Comparison of ENCODE assay signal across 1 cellular context in the genomic region with DNA sequence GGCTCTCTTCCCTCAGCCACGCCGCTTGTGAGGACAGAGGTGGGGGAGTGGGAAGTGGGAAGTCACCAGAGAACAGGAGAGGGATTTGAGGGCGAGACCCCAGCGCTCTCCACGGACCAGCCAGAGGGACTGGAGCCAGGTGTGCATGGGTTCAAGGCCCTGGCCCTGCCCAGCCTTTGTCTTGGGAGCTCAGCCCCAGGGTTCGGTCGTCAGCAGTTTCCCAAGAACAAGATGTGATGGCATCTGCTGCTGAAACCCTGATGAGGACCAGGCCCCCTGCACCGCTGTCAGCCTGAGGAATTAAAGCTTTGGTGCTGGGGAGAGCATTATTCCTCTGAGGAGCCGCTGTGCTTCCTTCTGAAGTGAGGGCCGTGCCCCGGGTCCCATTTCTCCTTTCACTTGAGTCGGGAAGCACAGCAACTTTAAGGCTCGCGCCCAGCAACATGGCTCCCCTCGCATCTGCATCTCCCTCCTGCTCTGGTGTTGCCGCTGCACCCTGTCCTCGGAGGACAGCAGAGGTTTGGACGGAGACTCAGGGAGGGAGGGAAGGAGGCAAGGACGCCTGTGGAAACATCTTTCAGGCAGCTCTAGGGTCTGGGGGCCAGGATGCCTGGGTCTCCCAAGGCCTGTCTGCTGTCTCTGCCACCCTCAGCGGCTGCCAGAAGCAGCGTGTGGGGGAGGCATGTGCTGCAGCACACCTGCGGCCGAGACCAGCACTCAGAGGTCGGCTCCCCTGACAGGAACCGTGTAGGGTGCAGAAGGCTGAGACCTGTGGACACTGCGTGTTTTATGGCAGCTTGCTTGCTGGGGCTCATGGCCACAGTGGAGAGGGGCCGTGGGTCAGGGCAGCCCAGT.
TF ChIP-seq lines count a peak whose summit lies in the region.

No MANE protein-coding gene starts in this region.

TF ChIP-seq in GM12878, 131 proteins besides CTCF, POLR2A, EP300 and RAD21:
- TF ChIP-seq, protein P1, sequence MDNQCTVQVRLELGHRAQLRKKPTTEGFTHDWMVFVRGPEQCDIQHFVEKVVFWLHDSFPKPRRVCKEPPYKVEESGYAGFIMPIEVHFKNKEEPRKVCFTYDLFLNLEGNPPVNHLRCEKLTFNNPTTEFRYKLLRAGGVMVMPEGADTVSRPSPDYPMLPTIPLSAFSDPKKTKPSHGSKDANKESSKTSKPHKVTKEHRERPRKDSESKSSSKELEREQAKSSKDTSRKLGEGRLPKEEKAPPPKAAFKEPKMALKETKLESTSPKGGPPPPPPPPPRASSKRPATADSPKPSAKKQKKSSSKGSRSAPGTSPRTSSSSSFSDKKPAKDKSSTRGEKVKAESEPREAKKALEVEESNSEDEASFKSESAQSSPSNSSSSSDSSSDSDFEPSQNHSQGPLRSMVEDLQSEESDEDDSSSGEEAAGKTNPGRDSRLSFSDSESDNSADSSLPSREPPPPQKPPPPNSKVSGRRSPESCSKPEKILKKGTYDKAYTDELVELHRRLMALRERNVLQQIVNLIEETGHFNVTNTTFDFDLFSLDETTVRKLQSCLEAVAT (IDR thresholded peaks at IDR 0.05): no peak
- TF ChIP-seq EED (IDR thresholded peaks at IDR 0.05; ENCODE audit: low read depth): no peak
- no peak for TF ChIP-seq JUNB (IDR thresholded peaks at IDR 0.05)
- no peak for TF ChIP-seq CBX3 (IDR thresholded peaks at IDR 0.05; ENCODE audit: borderline replicate concordance, low read depth)
- TF ChIP-seq BCL11A (IDR thresholded peaks at IDR 0.05; ENCODE audit: low read depth, low read length): no peak
- no peak for TF ChIP-seq ZZZ3 (IDR thresholded peaks at IDR 0.05; ENCODE audit: control insufficient read depth, insufficient read length, low read depth)
- TF ChIP-seq, protein P2, sequence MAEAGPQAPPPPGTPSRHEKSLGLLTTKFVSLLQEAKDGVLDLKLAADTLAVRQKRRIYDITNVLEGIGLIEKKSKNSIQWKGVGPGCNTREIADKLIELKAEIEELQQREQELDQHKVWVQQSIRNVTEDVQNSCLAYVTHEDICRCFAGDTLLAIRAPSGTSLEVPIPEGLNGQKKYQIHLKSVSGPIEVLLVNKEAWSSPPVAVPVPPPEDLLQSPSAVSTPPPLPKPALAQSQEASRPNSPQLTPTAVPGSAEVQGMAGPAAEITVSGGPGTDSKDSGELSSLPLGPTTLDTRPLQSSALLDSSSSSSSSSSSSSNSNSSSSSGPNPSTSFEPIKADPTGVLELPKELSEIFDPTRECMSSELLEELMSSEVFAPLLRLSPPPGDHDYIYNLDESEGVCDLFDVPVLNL (IDR thresholded peaks at IDR 0.05; ENCODE audit: low read depth, low read length): no peak
- TF ChIP-seq, protein P3, sequence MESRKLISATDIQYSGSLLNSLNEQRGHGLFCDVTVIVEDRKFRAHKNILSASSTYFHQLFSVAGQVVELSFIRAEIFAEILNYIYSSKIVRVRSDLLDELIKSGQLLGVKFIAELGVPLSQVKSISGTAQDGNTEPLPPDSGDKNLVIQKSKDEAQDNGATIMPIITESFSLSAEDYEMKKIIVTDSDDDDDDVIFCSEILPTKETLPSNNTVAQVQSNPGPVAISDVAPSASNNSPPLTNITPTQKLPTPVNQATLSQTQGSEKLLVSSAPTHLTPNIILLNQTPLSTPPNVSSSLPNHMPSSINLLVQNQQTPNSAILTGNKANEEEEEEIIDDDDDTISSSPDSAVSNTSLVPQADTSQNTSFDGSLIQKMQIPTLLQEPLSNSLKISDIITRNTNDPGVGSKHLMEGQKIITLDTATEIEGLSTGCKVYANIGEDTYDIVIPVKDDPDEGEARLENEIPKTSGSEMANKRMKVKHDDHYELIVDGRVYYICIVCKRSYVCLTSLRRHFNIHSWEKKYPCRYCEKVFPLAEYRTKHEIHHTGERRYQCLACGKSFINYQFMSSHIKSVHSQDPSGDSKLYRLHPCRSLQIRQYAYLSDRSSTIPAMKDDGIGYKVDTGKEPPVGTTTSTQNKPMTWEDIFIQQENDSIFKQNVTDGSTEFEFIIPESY (IDR thresholded peaks at IDR 0.05): no peak
- TF ChIP-seq POLR2AphosphoS2 (IDR thresholded peaks at IDR 0.05; ENCODE audit: low read depth, low read length): no peak
- no peak for TF ChIP-seq BRCA1 (IDR thresholded peaks at IDR 0.05; ENCODE audit: low read depth, low read length)
- TF ChIP-seq RAD51 (IDR thresholded peaks at IDR 0.05): no peak
- no peak for TF ChIP-seq POU2F2 (IDR thresholded peaks at IDR 0.05; ENCODE audit: borderline replicate concordance, low read depth, low read length)
- TF ChIP-seq STAT1 (conservative IDR thresholded peaks at IDR 0.05): no peak
- TF ChIP-seq SREBF2 (IDR thresholded peaks at IDR 0.05; ENCODE audit: low read length): no peak
- TF ChIP-seq SMAD1 (IDR thresholded peaks at IDR 0.05; ENCODE audit: low read depth, partially characterized antibody): no peak
- TF ChIP-seq TAF1 (IDR thresholded peaks at IDR 0.05; ENCODE audit: borderline replicate concordance, low read depth, low read length): no peak
- no peak for TF ChIP-seq ZNF24 (IDR thresholded peaks at IDR 0.05)
- no peak for TF ChIP-seq CBX5 (IDR thresholded peaks at IDR 0.05; ENCODE audit: low read depth)
- TF ChIP-seq, protein P4, sequence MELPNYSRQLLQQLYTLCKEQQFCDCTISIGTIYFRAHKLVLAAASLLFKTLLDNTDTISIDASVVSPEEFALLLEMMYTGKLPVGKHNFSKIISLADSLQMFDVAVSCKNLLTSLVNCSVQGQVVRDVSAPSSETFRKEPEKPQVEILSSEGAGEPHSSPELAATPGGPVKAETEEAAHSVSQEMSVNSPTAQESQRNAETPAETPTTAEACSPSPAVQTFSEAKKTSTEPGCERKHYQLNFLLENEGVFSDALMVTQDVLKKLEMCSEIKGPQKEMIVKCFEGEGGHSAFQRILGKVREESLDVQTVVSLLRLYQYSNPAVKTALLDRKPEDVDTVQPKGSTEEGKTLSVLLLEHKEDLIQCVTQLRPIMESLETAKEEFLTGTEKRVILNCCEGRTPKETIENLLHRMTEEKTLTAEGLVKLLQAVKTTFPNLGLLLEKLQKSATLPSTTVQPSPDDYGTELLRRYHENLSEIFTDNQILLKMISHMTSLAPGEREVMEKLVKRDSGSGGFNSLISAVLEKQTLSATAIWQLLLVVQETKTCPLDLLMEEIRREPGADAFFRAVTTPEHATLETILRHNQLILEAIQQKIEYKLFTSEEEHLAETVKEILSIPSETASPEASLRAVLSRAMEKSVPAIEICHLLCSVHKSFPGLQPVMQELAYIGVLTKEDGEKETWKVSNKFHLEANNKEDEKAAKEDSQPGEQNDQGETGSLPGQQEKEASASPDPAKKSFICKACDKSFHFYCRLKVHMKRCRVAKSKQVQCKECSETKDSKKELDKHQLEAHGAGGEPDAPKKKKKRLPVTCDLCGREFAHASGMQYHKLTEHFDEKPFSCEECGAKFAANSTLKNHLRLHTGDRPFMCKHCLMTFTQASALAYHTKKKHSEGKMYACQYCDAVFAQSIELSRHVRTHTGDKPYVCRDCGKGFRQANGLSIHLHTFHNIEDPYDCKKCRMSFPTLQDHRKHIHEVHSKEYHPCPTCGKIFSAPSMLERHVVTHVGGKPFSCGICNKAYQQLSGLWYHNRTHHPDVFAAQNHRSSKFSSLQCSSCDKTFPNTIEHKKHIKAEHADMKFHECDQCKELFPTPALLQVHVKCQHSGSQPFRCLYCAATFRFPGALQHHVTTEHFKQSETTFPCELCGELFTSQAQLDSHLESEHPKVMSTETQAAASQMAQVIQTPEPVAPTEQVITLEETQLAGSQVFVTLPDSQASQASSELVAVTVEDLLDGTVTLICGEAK (IDR thresholded peaks at IDR 0.05; ENCODE audit: borderline replicate concordance): no peak
- no peak for TF ChIP-seq ZNF274 (IDR thresholded peaks at IDR 0.05; ENCODE audit: insufficient read depth, insufficient read length)
TF ChIP-seq in GM12878: peak in this region for 0.
